1 cellular context compared by ENCODE assay signal in the genomic region with DNA sequence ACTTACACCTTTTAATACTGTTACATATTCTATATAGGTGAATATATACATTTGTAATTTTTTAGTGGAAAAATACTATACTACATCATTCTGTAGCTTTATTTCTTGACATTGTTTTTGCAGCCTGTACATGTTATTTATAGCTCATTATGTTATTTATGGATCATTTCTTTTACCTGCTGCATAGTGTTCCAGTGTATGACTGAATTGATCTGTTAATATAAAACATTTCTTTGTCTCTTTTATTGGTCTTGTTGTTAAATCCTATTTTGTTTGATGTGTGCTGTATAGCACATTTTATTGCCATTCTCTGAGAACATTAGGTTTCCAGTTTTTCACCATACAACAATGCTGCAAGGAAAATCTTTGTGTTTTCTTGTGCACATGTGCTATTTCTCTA.
TF ChIP-seq lines count a peak whose summit lies in the region.

No MANE protein-coding gene starts in this region.

TF ChIP-seq in HepG2, 621 proteins besides CTCF, POLR2A, EP300 and RAD21:
- TF ChIP-seq KDM2A (CRISPR knock-in tag; IDR thresholded peaks at IDR 0.05; ENCODE audit: borderline replicate concordance, low read depth): no peak
- no peak for TF ChIP-seq SNAI1 (CRISPR knock-in tag; IDR thresholded peaks at IDR 0.05; ENCODE audit: borderline replicate concordance)
- no peak for TF ChIP-seq ZBTB20 (CRISPR knock-in tag; IDR thresholded peaks at IDR 0.05; ENCODE audit: borderline replicate concordance, low read depth)
- TF ChIP-seq, protein P1, sequence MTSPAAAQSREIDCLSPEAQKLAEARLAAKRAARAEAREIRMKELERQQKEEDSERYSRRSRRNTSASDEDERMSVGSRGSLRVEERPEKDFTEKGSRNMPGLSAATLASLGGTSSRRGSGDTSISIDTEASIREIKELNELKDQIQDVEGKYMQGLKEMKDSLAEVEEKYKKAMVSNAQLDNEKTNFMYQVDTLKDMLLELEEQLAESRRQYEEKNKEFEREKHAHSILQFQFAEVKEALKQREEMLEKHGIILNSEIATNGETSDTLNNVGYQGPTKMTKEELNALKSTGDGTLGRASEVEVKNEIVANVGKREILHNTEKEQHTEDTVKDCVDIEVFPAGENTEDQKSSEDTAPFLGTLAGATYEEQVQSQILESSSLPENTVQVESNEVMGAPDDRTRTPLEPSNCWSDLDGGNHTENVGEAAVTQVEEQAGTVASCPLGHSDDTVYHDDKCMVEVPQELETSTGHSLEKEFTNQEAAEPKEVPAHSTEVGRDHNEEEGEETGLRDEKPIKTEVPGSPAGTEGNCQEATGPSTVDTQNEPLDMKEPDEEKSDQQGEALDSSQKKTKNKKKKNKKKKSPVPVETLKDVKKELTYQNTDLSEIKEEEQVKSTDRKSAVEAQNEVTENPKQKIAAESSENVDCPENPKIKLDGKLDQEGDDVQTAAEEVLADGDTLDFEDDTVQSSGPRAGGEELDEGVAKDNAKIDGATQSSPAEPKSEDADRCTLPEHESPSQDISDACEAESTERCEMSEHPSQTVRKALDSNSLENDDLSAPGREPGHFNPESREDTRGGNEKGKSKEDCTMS (CRISPR knock-in tag; conservative IDR thresholded peaks at IDR 0.05): no peak
- TF ChIP-seq, protein P2, sequence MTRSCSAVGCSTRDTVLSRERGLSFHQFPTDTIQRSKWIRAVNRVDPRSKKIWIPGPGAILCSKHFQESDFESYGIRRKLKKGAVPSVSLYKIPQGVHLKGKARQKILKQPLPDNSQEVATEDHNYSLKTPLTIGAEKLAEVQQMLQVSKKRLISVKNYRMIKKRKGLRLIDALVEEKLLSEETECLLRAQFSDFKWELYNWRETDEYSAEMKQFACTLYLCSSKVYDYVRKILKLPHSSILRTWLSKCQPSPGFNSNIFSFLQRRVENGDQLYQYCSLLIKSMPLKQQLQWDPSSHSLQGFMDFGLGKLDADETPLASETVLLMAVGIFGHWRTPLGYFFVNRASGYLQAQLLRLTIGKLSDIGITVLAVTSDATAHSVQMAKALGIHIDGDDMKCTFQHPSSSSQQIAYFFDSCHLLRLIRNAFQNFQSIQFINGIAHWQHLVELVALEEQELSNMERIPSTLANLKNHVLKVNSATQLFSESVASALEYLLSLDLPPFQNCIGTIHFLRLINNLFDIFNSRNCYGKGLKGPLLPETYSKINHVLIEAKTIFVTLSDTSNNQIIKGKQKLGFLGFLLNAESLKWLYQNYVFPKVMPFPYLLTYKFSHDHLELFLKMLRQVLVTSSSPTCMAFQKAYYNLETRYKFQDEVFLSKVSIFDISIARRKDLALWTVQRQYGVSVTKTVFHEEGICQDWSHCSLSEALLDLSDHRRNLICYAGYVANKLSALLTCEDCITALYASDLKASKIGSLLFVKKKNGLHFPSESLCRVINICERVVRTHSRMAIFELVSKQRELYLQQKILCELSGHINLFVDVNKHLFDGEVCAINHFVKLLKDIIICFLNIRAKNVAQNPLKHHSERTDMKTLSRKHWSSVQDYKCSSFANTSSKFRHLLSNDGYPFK (CRISPR knock-in tag; IDR thresholded peaks at IDR 0.05; ENCODE audit: borderline replicate concordance): no peak
TF ChIP-seq in HepG2: peak in this region for 0.
